In the genomic region with DNA sequence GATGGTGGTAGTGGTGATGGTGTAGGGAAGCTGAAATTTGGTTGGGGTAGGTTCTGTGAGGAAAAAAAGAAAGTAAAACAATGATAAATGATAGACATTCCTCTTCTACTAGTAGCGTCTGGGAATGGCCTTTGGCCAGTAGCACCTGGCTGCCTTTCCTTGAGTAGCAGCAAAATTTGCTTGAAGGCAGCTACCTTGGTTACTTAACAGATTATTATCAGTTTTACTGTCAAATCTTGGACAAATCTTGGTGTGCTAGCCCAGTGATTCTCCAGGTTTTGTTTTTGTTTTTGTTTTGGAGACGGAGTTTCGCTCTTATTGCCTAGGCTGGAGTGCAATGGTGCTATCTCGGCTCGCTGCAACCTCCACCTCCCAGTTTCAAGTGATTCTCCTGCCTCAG, we compare ENCODE assay signal across 30 cellular contexts. TPM values are rescaled to one million over a fixed set of nuclear protein-coding genes. Genes with fewer than 3 reads are reported as not detected.
"Had no signal": no experiment of that assay in that cellular context is flagged by ENCODE, and none has a peak within 500 bp of the region (broad histone marks: within the 10 kb centered on the region; RNA-seq: fewer than 3 reads in every experiment).

No MANE protein-coding gene starts in this region.

- H3K4me3 Mint-ChIP-seq: stimulated activated effector memory CD8-positive, alpha-beta T cell treated with anti-CD3 and anti-CD28 coated beads, Interleukin-12 subunit alpha, Interleukin-12 subunit beta, amount 100 ng/mL, for 72 hours; stimulated activated memory B cell treated with anti-CD40 and anti-IgM and Interleukin-4, amounts not matched to agents 10 μg/mL and 1 μg/mL and 100 μg/mL, for 72 hours; stimulated activated naive B cell treated with anti-CD40 and anti-IgM and Interleukin-4, amounts not matched to agents 10 μg/mL and 1 μg/mL and 100 μg/mL, for 72 hours; stimulated activated naive CD8-positive, alpha-beta T cell treated with anti-CD3 and anti-CD28 coated beads, Interleukin-15, amount 100 ng/mL, for 72 hours; stimulated activated naive CD8-positive, alpha-beta T cell treated with anti-CD3 and anti-CD28 coated beads, Interleukin-15, Interleukin-2, amounts not matched to agents 100 ng/mL and 50 ng/mL, for 24 hours; type B pancreatic cell had no signal

- H3K36me3 ChIP-seq: stomach, suprapubic skin, thoracic aorta, thyroid gland, tibial artery, tibial nerve, transverse colon, upper lobe of left lung, upper lobe of right lung, uterus, vagina had no signal

- DNase-seq: stimulated activated CD4-positive, alpha-beta T cell treated with anti-CD3 and anti-CD28 coated beads, Interleukin-2, amount 100 ng/mL, for 48 hours; stimulated activated CD4-positive, alpha-beta T cell treated with anti-CD3 and anti-CD28 coated beads, Interleukin-4, amount 100 ng/mL, for 1 hour; stimulated activated CD4-positive, alpha-beta T cell treated with anti-CD3 and anti-CD28 coated beads, Interleukin-4, amount 100 ng/mL, for 24 hours; stimulated activated CD4-positive, alpha-beta T cell treated with anti-CD3 and anti-CD28 coated beads, Interleukin-4, amount 100 ng/mL, for 4 hours; stimulated activated CD8-positive, alpha-beta memory T cell treated with anti-CD3 and anti-CD28 coated beads, Interleukin-4, amount 100 ng/mL, for 48 hours; stimulated activated naive B cell treated with anti-CD40 and anti-IgM and Interleukin-4, amounts not matched to agents 10 μg/mL and 1 μg/mL and 100 μg/mL, for 72 hours; stimulated activated naive CD4-positive, alpha-beta T cell; stimulated activated naive CD4-positive, alpha-beta T cell treated with Interleukin-2 at 50 U/mL for 16 hours; stimulated activated naive CD8-positive, alpha-beta T cell treated with anti-CD3 and anti-CD28 coated beads, Interleukin-15, amount 100 ng/mL, for 72 hours; stimulated activated naive CD8-positive, alpha-beta T cell treated with anti-CD3 and anti-CD28 coated beads, Interleukin-15, Interleukin-2, amounts not matched to agents 100 U/mL and 50 U/mL, for 24 hours; stomach; substantia nigra; testis; thyroid gland; tibial artery; transverse colon; upper lobe of left lung; upper lobe of right lung; uterus had no signal

- H3K9me3 ChIP-seq: stomach, suprapubic skin, testis, thoracic aorta, thyroid gland, tibial artery, tibial nerve, transverse colon, upper lobe of left lung, upper lobe of right lung, uterus, vagina had no signal

- H3K27me3 Mint-ChIP-seq: stimulated activated memory B cell treated with anti-CD40 and anti-IgM and Interleukin-4, amounts not matched to agents 10 μg/mL and 1 μg/mL and 100 μg/mL, for 72 hours; stimulated activated naive CD8-positive, alpha-beta T cell treated with anti-CD3 and anti-CD28 coated beads, Interleukin-15, Interleukin-2, amounts not matched to agents 100 ng/mL and 50 ng/mL, for 24 hours; type B pancreatic cell had no signal

- H3K27ac ChIP-seq: stomach, suprapubic skin, testis, thoracic aorta, thyroid gland, tibial artery, tibial nerve, transverse colon, upper lobe of left lung, upper lobe of right lung, uterus, vagina had no signal

- ATAC-seq: stimulated activated effector memory CD8-positive, alpha-beta T cell treated with anti-CD3 and anti-CD28 coated beads, Interleukin-12 subunit alpha, Interleukin-12 subunit beta, amount 100 ng/mL, for 72 hours; stimulated activated memory B cell treated with anti-CD40 and anti-IgM and Interleukin-4, amounts not matched to agents 10 μg/mL and 1 μg/mL and 100 μg/mL, for 72 hours; stimulated activated naive B cell treated with anti-CD40 and anti-IgM and Interleukin-4, amounts not matched to agents 10 μg/mL and 1 μg/mL and 100 μg/mL, for 72 hours; stimulated activated naive CD8-positive, alpha-beta T cell treated with anti-CD3 and anti-CD28 coated beads, Interleukin-15, amount 100 ng/mL, for 72 hours; stimulated activated naive CD8-positive, alpha-beta T cell treated with anti-CD3 and anti-CD28 coated beads, Interleukin-15, Interleukin-2, amounts not matched to agents 100 U/mL and 50 U/mL, for 24 hours; upper lobe of right lung had no signal

- H3K27ac Mint-ChIP-seq: stimulated activated effector memory CD8-positive, alpha-beta T cell treated with anti-CD3 and anti-CD28 coated beads, Interleukin-12 subunit alpha, Interleukin-12 subunit beta, amount 100 ng/mL, for 72 hours; stimulated activated memory B cell treated with anti-CD40 and anti-IgM and Interleukin-4, amounts not matched to agents 10 μg/mL and 1 μg/mL and 100 μg/mL, for 72 hours; stimulated activated naive B cell treated with anti-CD40 and anti-IgM and Interleukin-4, amounts not matched to agents 10 μg/mL and 1 μg/mL and 100 μg/mL, for 72 hours; stimulated activated naive CD8-positive, alpha-beta T cell treated with anti-CD3 and anti-CD28 coated beads, Interleukin-15, amount 100 ng/mL, for 72 hours; stimulated activated naive CD8-positive, alpha-beta T cell treated with anti-CD3 and anti-CD28 coated beads, Interleukin-15, Interleukin-2, amounts not matched to agents 100 ng/mL and 50 ng/mL, for 24 hours; type B pancreatic cell had no signal

- H3K4me1 ChIP-seq: stomach, suprapubic skin, testis, thyroid gland, tibial artery, tibial nerve, transverse colon, upper lobe of left lung, upper lobe of right lung, uterus, vagina had no signal

- H3K36me3 Mint-ChIP-seq: stimulated activated effector memory CD8-positive, alpha-beta T cell treated with anti-CD3 and anti-CD28 coated beads, Interleukin-12 subunit alpha, Interleukin-12 subunit beta, amount 100 ng/mL, for 72 hours; stimulated activated memory B cell treated with anti-CD40 and anti-IgM and Interleukin-4, amounts not matched to agents 10 μg/mL and 1 μg/mL and 100 μg/mL, for 72 hours; stimulated activated naive B cell treated with anti-CD40 and anti-IgM and Interleukin-4, amounts not matched to agents 10 μg/mL and 1 μg/mL and 100 μg/mL, for 72 hours had no signal

- H3K9me3 Mint-ChIP-seq: stimulated activated effector memory CD8-positive, alpha-beta T cell treated with anti-CD3 and anti-CD28 coated beads, Interleukin-12 subunit alpha, Interleukin-12 subunit beta, amount 100 ng/mL, for 72 hours; stimulated activated memory B cell treated with anti-CD40 and anti-IgM and Interleukin-4, amounts not matched to agents 10 μg/mL and 1 μg/mL and 100 μg/mL, for 72 hours; stimulated activated naive B cell treated with anti-CD40 and anti-IgM and Interleukin-4, amounts not matched to agents 10 μg/mL and 1 μg/mL and 100 μg/mL, for 72 hours; stimulated activated naive CD8-positive, alpha-beta T cell treated with anti-CD3 and anti-CD28 coated beads, Interleukin-15, Interleukin-2, amounts not matched to agents 100 ng/mL and 50 ng/mL, for 24 hours; type B pancreatic cell had no signal

- H3K4me1 Mint-ChIP-seq: stimulated activated effector memory CD8-positive, alpha-beta T cell treated with anti-CD3 and anti-CD28 coated beads, Interleukin-12 subunit alpha, Interleukin-12 subunit beta, amount 100 ng/mL, for 72 hours; stimulated activated memory B cell treated with anti-CD40 and anti-IgM and Interleukin-4, amounts not matched to agents 10 μg/mL and 1 μg/mL and 100 μg/mL, for 72 hours; stimulated activated naive B cell treated with anti-CD40 and anti-IgM and Interleukin-4, amounts not matched to agents 10 μg/mL and 1 μg/mL and 100 μg/mL, for 72 hours; stimulated activated naive CD8-positive, alpha-beta T cell treated with anti-CD3 and anti-CD28 coated beads, Interleukin-15, amount 100 ng/mL, for 72 hours had no signal

- H3K27me3 ChIP-seq: stomach, suprapubic skin, testis, thyroid gland, tibial artery, tibial nerve, transverse colon, upper lobe of left lung, upper lobe of right lung, uterus, vagina had no signal

- H3K4me3 ChIP-seq: stomach, suprapubic skin, testis, thoracic aorta, thyroid gland, tibial artery, tibial nerve, transverse colon, upper lobe of left lung, upper lobe of right lung, uterus, vagina had no signal

RNA-seq across cellular contexts. Expression of a gene that starts 26.4 kb away (rescaled TPM):
- total RNA-seq: stomach, subcutaneous adipose tissue, suprapubic skin, thoracic aorta, tibial nerve, transverse colon, upper lobe of right lung, ureter, vagina had no signal
- polyA plus RNA-seq: stomach, urinary bladder had no signal
